Comparison of ENCODE assay signal across 25 cellular contexts in the genomic region with DNA sequence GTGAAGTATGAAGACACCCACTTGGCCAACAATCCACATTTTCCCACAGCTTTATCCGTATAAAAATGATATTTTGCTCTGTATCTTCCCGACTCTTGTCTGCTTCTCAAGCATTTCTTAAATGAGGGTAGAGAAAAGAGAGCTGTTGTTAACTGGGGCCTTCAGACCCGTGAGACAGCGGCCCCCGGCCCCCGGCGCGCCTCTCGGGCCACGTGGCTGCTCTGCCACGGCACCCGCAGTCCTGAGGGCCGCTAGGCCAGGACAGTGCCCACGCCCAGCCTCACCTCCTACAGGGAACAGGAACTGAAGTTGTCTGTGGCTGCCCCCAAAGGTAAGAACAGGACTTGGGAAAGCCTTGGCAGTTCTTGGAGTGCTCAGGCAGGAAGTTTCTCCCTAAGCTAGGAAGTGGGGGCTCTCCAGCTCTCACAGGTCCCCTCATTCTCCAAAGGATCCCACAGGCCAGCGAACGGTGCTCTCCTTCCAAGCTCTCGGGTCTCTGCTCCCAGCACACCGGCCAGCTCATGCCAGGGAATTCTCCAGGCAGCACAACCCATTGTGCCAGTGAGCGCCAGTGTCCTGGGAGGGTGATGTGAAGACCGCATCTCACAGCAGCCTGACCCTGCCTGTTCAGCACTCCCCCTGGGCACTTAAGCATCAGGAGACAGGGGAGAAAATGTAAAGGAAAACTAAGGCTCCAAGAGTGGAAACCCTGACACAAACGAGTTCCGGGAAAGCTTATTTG.
"Had no signal": no experiment of that assay in that cellular context is flagged by ENCODE, and none has a peak within 500 bp of the region (broad histone marks: within the 10 kb centered on the region; RNA-seq: fewer than 3 reads in every experiment).

No MANE protein-coding gene starts in this region.

- H3K9me3 ChIP-seq: ascending aorta had no signal

- H3K27ac Mint-ChIP-seq: activated CD8-positive, alpha-beta T cell treated with anti-CD3 and anti-CD28 coated beads for 36 hours; activated naive CD4-positive, alpha-beta T cell treated with anti-CD3 and anti-CD28 coated beads, Interleukin-2, amount 50 U/mL, for 24 hours had no signal

- H3K4me1 Mint-ChIP-seq: activated naive CD4-positive, alpha-beta T cell treated with anti-CD3 and anti-CD28 coated beads, Interleukin-2, amount 50 U/mL, for 24 hours; central memory CD8-positive, alpha-beta T cell had no signal

- DNase-seq: activated CD4-positive, alpha-beta T cell treated with anti-CD3 and anti-CD28 coated beads for 4 hours; activated CD8-positive, alpha-beta memory T cell treated with anti-CD3 and anti-CD28 coated beads, Interleukin-2, amount 50 U/mL, for 4 hours; activated CD8-positive, alpha-beta T cell treated with anti-CD3 and anti-CD28 coated beads for 36 hours; activated effector memory CD4-positive, alpha-beta T cell treated with Interleukin-2 at 50 U/mL for 16 hours; activated naive CD4-positive, alpha-beta T cell; activated T-cell treated with anti-CD3 and anti-CD28 coated beads, Interleukin-2, amount 50 U/mL, for 1 hour; amniotic stem cell; MV-4-11; NCI-H1092 treated with DMSO at 0.1 percent for 48 hours; NCI-H1417 treated with DMSO at 0.1 percent for 48 hours; NCI-H1694; NCI-H2029; NCI-H2107; NCI-H446; NCI-H524; PC-9; SHP77 treated with DMSO at 0.1 percent for 48 hours; T-helper 1 cell; WERI-Rb-1 had no signal

- H3K9ac ChIP-seq: KMS-11 had no signal

- H2AFZ ChIP-seq: PC-9 had no signal

- H3K36me3 ChIP-seq: ascending aorta, WERI-Rb-1 had no signal

- H3K36me3 Mint-ChIP-seq: activated naive CD4-positive, alpha-beta T cell treated with anti-CD3 and anti-CD28 coated beads, Interleukin-2, amount 50 U/mL, for 24 hours; brain had no signal

- H3K4me3 ChIP-seq: ascending aorta, PC-9 had no signal

- H3K27me3 ChIP-seq: ascending aorta had no signal

- H3K9me3 Mint-ChIP-seq: activated CD8-positive, alpha-beta T cell treated with anti-CD3 and anti-CD28 coated beads for 36 hours; activated naive CD4-positive, alpha-beta T cell treated with anti-CD3 and anti-CD28 coated beads, Interleukin-2, amount 50 U/mL, for 24 hours; brain; central memory CD8-positive, alpha-beta T cell had no signal

- H3K4me3 Mint-ChIP-seq: activated CD8-positive, alpha-beta T cell treated with anti-CD3 and anti-CD28 coated beads for 36 hours; activated naive CD4-positive, alpha-beta T cell treated with anti-CD3 and anti-CD28 coated beads, Interleukin-2, amount 50 U/mL, for 24 hours; brain; central memory CD8-positive, alpha-beta T cell had no signal

- H3K4me1 ChIP-seq: ascending aorta had no signal

- H3K4me2 ChIP-seq: KMS-11, PC-9 had no signal

- H3K27ac ChIP-seq: ascending aorta, KMS-11, PC-9, WERI-Rb-1 had no signal

- ATAC-seq: activated CD4-positive, CD25-positive, alpha-beta regulatory T cell treated with anti-CD3 and anti-CD28 coated beads, Interleukin-2, amount 50 U/mL, for 24 hours; activated CD8-positive, alpha-beta T cell treated with anti-CD3 and anti-CD28 coated beads for 36 hours had no signal
